Comparison of ENCODE assay signal across 2 cellular contexts in the genomic region with DNA sequence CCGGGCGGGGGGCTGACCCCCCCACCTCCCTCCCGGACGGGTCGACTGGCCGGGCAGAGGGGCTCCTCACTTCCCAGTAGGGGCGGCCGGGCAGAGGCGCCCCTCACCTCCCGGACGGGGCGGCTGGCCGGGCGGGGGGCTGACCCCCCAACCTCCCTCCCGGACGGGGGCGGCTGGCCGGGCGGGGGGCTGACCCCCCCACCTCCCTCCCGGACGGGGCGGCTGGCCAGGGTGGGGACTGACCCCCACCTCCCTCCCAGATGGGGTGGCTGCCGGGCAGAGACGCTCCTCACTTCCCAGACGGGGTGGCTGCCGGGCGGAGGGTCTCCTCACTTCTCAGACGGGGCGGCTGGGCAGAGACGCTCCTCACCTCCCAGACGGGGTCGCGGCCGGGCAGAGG. TPM values are rescaled to one million over a fixed set of nuclear protein-coding genes. Genes with fewer than 3 reads are reported as not detected.
"Had no signal": no experiment of that assay in that cellular context is flagged by ENCODE, and none has a peak within 500 bp of the region (broad histone marks: within the 10 kb centered on the region; RNA-seq: fewer than 3 reads in every experiment).

No MANE protein-coding gene starts in this region.

RNA-seq across cellular contexts. Expression of gene PLK5, which starts 24.6 kb away (rescaled TPM):
- total RNA-seq: LHCN-M2, M059J had no signal
